Comparison of ENCODE assay signal across 1 cellular context in the genomic region with DNA sequence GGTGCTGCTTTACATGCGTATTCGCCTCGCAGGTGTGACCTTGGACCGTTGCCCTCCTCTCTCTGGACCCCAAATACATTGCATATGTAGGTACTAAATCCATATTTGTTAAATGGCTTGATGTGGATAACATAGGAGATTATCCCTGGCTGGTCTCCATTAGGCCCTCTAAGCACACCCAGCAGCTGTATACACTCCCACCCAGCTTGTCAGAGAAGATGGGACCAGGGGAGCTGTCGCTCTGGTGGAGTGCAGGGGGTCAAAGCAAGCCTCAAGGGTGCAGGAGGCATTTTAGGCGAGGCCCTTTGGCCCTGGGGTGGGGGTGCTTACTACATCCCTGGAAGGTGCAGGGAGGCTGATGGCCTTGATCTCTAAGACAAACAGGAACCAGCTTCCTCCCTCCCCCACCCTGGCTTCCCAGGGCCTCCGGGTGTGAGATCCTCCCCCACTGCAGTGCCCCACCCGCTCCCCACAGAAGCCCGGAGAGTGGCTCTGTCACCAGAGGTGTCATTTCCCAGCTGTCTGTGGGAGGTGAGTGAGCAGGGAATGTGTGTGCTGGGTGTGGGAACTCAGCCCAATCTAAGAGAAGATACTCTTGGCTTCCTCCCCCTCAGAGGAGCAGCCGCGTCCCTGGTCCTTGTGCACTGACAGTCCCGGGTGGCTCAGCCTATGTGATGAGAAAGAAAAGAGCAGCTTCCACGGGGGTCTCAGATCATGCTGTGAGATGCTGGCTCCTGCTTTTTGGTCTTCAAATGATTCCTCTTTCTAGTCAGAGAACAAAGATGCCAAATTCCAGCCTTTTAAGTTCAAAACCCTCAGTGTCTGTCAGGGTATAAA.
TF ChIP-seq lines count a peak whose summit lies in the region.

No MANE protein-coding gene starts in this region.

TF ChIP-seq in SK-N-SH treated with all-trans-retinoic acid at 6 μM for 48 hours, 23 proteins besides CTCF, POLR2A, EP300 and RAD21 (continued from another document):
- TF ChIP-seq CREB5 (CRISPR knock-in tag; IDR thresholded peaks at IDR 0.05; ENCODE audit: low read depth) (no peak), CSDC2 (CRISPR knock-in tag; IDR thresholded peaks at IDR 0.05) (no peak), ZNF70 (CRISPR knock-in tag; IDR thresholded peaks at IDR 0.05) (no peak), ARNTL (CRISPR knock-in tag; IDR thresholded peaks at IDR 0.05; ENCODE audit: borderline replicate concordance, low read depth) (no peak), ZNF8 (CRISPR knock-in tag; IDR thresholded peaks at IDR 0.05) (no peak), ZC3H10 (CRISPR knock-in tag; IDR thresholded peaks at IDR 0.05) (no peak)
